ENCODE assay signal across 3 cellular contexts in the genomic region with DNA sequence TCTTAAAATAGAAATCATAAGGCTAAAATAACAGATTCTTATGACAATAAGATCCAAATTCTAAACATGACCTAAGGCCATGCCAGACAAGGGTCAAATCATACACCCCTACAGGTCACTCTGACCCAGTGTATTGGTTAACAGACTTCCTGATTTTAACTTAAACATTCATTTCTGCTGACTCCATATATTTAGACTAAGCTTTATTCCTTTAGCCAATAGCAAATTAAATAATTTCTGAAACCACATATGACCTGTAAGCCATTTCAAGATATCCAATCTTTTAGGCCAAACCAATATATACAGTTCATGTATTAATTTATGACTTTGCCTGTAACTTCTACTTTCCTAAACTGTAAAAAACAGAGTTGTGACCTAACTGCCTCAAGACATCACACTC.
TF ChIP-seq lines count a peak whose summit lies in the region.

No MANE protein-coding gene starts in this region.

TF ChIP-seq in A549, 52 proteins besides CTCF, POLR2A, EP300 and RAD21:
- TF ChIP-seq RFX5 (IDR thresholded peaks at IDR 0.05) (no peak), MAFK (IDR thresholded peaks at IDR 0.05; ENCODE audit: partially characterized antibody) (peak; percentile 42), CHD2 (IDR thresholded peaks at IDR 0.05; ENCODE audit: low read length, partially characterized antibody) (no peak)

TF ChIP-seq in GM23338, 12 proteins besides CTCF, POLR2A, EP300 and RAD21 (continues in another document):
- TF ChIP-seq CREB1 (CRISPR knock-in tag; IDR thresholded peaks at IDR 0.05; ENCODE audit: low read depth), result no peak
- TF ChIP-seq STAT1 (IDR thresholded peaks at IDR 0.05; ENCODE audit: unreplicated experiment), result no peak
- TF ChIP-seq, protein P1, sequence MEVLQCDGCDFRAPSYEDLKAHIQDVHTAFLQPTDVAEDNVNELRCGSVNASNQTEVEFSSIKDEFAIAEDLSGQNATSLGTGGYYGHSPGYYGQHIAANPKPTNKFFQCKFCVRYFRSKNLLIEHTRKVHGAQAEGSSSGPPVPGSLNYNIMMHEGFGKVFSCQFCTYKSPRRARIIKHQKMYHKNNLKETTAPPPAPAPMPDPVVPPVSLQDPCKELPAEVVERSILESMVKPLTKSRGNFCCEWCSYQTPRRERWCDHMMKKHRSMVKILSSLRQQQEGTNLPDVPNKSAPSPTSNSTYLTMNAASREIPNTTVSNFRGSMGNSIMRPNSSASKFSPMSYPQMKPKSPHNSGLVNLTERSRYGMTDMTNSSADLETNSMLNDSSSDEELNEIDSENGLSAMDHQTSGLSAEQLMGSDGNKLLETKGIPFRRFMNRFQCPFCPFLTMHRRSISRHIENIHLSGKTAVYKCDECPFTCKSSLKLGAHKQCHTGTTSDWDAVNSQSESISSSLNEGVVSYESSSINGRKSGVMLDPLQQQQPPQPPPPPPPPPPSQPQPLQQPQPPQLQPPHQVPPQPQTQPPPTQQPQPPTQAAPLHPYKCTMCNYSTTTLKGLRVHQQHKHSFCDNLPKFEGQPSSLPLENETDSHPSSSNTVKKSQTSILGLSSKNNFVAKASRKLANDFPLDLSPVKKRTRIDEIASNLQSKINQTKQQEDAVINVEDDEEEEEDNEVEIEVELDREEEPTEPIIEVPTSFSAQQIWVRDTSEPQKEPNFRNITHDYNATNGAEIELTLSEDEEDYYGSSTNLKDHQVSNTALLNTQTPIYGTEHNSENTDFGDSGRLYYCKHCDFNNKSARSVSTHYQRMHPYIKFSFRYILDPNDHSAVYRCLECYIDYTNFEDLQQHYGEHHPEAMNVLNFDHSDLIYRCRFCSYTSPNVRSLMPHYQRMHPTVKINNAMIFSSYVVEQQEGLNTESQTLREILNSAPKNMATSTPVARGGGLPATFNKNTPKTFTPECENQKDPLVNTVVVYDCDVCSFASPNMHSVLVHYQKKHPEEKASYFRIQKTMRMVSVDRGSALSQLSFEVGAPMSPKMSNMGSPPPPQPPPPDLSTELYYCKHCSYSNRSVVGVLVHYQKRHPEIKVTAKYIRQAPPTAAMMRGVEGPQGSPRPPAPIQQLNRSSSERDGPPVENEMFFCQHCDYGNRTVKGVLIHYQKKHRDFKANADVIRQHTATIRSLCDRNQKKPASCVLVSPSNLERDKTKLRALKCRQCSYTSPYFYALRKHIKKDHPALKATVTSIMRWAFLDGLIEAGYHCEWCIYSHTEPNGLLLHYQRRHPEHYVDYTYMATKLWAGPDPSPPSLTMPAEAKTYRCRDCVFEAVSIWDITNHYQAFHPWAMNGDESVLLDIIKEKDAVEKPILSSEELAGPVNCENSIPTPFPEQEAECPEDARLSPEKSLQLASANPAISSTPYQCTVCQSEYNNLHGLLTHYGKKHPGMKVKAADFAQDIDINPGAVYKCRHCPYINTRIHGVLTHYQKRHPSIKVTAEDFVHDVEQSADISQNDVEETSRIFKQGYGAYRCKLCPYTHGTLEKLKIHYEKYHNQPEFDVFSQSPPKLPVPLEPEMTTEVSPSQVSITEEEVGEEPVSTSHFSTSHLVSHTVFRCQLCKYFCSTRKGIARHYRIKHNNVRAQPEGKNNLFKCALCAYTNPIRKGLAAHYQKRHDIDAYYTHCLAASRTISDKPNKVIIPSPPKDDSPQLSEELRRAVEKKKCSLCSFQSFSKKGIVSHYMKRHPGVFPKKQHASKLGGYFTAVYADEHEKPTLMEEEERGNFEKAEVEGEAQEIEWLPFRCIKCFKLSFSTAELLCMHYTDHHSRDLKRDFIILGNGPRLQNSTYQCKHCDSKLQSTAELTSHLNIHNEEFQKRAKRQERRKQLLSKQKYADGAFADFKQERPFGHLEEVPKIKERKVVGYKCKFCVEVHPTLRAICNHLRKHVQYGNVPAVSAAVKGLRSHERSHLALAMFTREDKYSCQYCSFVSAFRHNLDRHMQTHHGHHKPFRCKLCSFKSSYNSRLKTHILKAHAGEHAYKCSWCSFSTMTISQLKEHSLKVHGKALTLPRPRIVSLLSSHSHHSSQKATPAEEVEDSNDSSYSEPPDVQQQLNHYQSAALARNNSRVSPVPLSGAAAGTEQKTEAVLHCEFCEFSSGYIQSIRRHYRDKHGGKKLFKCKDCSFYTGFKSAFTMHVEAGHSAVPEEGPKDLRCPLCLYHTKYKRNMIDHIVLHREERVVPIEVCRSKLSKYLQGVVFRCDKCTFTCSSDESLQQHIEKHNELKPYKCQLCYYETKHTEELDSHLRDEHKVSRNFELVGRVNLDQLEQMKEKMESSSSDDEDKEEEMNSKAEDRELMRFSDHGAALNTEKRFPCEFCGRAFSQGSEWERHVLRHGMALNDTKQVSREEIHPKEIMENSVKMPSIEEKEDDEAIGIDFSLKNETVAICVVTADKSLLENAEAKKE (CRISPR knock-in tag; IDR thresholded peaks at IDR 0.05), result no peak
- no peak for TF ChIP-seq POLR2AphosphoS5 (IDR thresholded peaks at IDR 0.05; ENCODE audit: low read depth)
- no peak for TF ChIP-seq ZNF331 (CRISPR knock-in tag; IDR thresholded peaks at IDR 0.05; ENCODE audit: low read depth)
- TF ChIP-seq, protein P2, sequence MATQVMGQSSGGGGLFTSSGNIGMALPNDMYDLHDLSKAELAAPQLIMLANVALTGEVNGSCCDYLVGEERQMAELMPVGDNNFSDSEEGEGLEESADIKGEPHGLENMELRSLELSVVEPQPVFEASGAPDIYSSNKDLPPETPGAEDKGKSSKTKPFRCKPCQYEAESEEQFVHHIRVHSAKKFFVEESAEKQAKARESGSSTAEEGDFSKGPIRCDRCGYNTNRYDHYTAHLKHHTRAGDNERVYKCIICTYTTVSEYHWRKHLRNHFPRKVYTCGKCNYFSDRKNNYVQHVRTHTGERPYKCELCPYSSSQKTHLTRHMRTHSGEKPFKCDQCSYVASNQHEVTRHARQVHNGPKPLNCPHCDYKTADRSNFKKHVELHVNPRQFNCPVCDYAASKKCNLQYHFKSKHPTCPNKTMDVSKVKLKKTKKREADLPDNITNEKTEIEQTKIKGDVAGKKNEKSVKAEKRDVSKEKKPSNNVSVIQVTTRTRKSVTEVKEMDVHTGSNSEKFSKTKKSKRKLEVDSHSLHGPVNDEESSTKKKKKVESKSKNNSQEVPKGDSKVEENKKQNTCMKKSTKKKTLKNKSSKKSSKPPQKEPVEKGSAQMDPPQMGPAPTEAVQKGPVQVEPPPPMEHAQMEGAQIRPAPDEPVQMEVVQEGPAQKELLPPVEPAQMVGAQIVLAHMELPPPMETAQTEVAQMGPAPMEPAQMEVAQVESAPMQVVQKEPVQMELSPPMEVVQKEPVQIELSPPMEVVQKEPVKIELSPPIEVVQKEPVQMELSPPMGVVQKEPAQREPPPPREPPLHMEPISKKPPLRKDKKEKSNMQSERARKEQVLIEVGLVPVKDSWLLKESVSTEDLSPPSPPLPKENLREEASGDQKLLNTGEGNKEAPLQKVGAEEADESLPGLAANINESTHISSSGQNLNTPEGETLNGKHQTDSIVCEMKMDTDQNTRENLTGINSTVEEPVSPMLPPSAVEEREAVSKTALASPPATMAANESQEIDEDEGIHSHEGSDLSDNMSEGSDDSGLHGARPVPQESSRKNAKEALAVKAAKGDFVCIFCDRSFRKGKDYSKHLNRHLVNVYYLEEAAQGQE (IDR thresholded peaks at IDR 0.05; ENCODE audit: unreplicated experiment), result no peak
- TF ChIP-seq EZH2 (IDR thresholded peaks at IDR 0.05; ENCODE audit: low read depth, unreplicated experiment), result no peak
- TF ChIP-seq JUNB (IDR thresholded peaks at IDR 0.05; ENCODE audit: unreplicated experiment), result no peak
- TF ChIP-seq, protein P3, sequence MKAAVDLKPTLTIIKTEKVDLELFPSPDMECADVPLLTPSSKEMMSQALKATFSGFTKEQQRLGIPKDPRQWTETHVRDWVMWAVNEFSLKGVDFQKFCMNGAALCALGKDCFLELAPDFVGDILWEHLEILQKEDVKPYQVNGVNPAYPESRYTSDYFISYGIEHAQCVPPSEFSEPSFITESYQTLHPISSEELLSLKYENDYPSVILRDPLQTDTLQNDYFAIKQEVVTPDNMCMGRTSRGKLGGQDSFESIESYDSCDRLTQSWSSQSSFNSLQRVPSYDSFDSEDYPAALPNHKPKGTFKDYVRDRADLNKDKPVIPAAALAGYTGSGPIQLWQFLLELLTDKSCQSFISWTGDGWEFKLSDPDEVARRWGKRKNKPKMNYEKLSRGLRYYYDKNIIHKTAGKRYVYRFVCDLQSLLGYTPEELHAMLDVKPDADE (IDR thresholded peaks at IDR 0.05), result no peak

TF ChIP-seq in K562, 482 proteins besides CTCF, POLR2A, EP300 and RAD21:
- TF ChIP-seq EHMT2 (IDR thresholded peaks at IDR 0.05) (no peak), ZNF316 (IDR thresholded peaks at IDR 0.05) (peak; percentile 64), C11orf30 (IDR thresholded peaks at IDR 0.05; ENCODE audit: low read depth) (0 out of 2 replicates have a peak, but pooled peaks have one; percentile 31)
